ENCODE assay signal across 12 cellular contexts in genomic region chr18:9736942-9737813, GRCh38. TPM values are rescaled to one million over a fixed set of nuclear protein-coding genes. Genes with fewer than 3 reads are reported as not detected.
DNase-seq lines count a peak whose midpoint lies in the region; ATAC-seq, FAIRE-seq and TF ChIP-seq lines count a peak whose summit lies in the region.
"Had no signal": no experiment of that assay in that cellular context is flagged by ENCODE, and none has a peak within 500 bp of the region (broad histone marks: within the 10 kb centered on the region; RNA-seq: fewer than 3 reads in every experiment).

No MANE protein-coding gene starts in this region.

- H3K27me3 Mint-ChIP-seq in stimulated activated naive B cell treated with anti-CD40 and anti-IgM and Interleukin-4, amounts not matched to agents 10 μg/mL and 1 μg/mL and 100 μg/mL, for 72 hours: peaks cover 4 to 5% of the 10 kb centered on the region in 2 donors

- no peak for ATAC-seq in GM21737 (IDR thresholded peaks at IDR 0.05; ENCODE audit: unreplicated experiment)
- ATAC-seq in stimulated activated naive B cell treated with anti-CD40 and anti-IgM and Interleukin-4, amounts not matched to agents 10 μg/mL and 1 μg/mL and 100 μg/mL, for 72 hours (replicated peaks): no peak
- ATAC-seq: effector memory CD8-positive, alpha-beta T cell; WTC11 had no signal

- no peaks in the 10 kb centered on the region for H3K27me3 ChIP-seq in bronchial epithelial cell (ENCODE audit: control insufficient read depth, insufficient read depth, low read length)

- H3K4me3 ChIP-seq in bronchial epithelial cell (ENCODE audit: low read depth, low read length): no peak overlapping the region

- no peak overlapping the region for H3K27ac Mint-ChIP-seq in stimulated activated naive B cell treated with anti-CD40 and anti-IgM and Interleukin-4, amounts not matched to agents 10 μg/mL and 1 μg/mL and 100 μg/mL, for 72 hours
- H3K27ac Mint-ChIP-seq: effector memory CD8-positive, alpha-beta T cell; stimulated activated naive CD8-positive, alpha-beta T cell treated with anti-CD3 and anti-CD28 coated beads, Interleukin-15, Interleukin-2, amounts not matched to agents 100 ng/mL and 50 ng/mL, for 24 hours; WTC11 had no signal

- no peak for TF ChIP-seq CTCF in bronchial epithelial cell (IDR thresholded peaks at IDR 0.05; ENCODE audit: insufficient read depth, low read length, severe bottlenecking)

- no peaks in the 10 kb centered on the region for H3K9me3 Mint-ChIP-seq in stimulated activated naive B cell treated with anti-CD40 and anti-IgM and Interleukin-4, amounts not matched to agents 10 μg/mL and 1 μg/mL and 100 μg/mL, for 72 hours
- H3K9me3 Mint-ChIP-seq: effector memory CD8-positive, alpha-beta T cell; stimulated activated naive CD8-positive, alpha-beta T cell treated with anti-CD3 and anti-CD28 coated beads, Interleukin-15, Interleukin-2, amounts not matched to agents 100 ng/mL and 50 ng/mL, for 24 hours; WTC11 had no signal

- no peak for FAIRE-seq in bronchial epithelial cell (lab: Jason Lieb, UNC)

- H3K36me3 ChIP-seq in bronchial epithelial cell (ENCODE audit: control insufficient read depth, insufficient read depth, low read length): peaks cover 1% of the 10 kb centered on the region

- no peak overlapping the region for H3K4me3 Mint-ChIP-seq in stimulated activated naive B cell treated with anti-CD40 and anti-IgM and Interleukin-4, amounts not matched to agents 10 μg/mL and 1 μg/mL and 100 μg/mL, for 72 hours
- H3K4me3 Mint-ChIP-seq: effector memory CD8-positive, alpha-beta T cell; stimulated activated naive CD8-positive, alpha-beta T cell treated with anti-CD3 and anti-CD28 coated beads, Interleukin-15, Interleukin-2, amounts not matched to agents 100 ng/mL and 50 ng/mL, for 24 hours; WTC11 had no signal

- DNase-seq in HCEC 1CT (peak; percentile 43), NCI-H2227 (lab: John Stamatoyannopoulos, UW; ENCODE audit: unreplicated experiment) (peak; percentile 100), bronchial epithelial cell (ENCODE audit: low read depth) (peak; percentile 77), renal cortical epithelial cell (ENCODE audit: low read depth) (peak; percentile 71), OCI-M2 (lab: John Stamatoyannopoulos, UW; ENCODE audit: unreplicated experiment) (no peak)
- no peak for DNase-seq in stimulated activated naive B cell treated with anti-CD40 and anti-IgM and Interleukin-4, amounts not matched to agents 10 μg/mL and 1 μg/mL and 100 μg/mL, for 72 hours
- DNase-seq in stimulated activated CD4-positive, alpha-beta T cell treated with anti-CD3 and anti-CD28 coated beads, Interleukin-15, amount 100 ng/mL, for 24 hours: no peak
- DNase-seq: activated naive CD4-positive, alpha-beta T cell; effector memory CD8-positive, alpha-beta T cell had no signal

- H3K4me1 Mint-ChIP-seq in stimulated activated naive B cell treated with anti-CD40 and anti-IgM and Interleukin-4, amounts not matched to agents 10 μg/mL and 1 μg/mL and 100 μg/mL, for 72 hours: peaks cover 10 to 19% of the 10 kb centered on the region in 2 donors

- H3K36me3 Mint-ChIP-seq in stimulated activated naive B cell treated with anti-CD40 and anti-IgM and Interleukin-4, amounts not matched to agents 10 μg/mL and 1 μg/mL and 100 μg/mL, for 72 hours: peaks cover 8 to 14% of the 10 kb centered on the region in 2 donors
- H3K36me3 Mint-ChIP-seq: WTC11 had no signal

RNA-seq across cellular contexts. Expression of gene RAB31, which starts 29.1 kb away (rescaled TPM):
- total RNA-seq in bronchial epithelial cell (47.7 and 48.5 TPM in 2 replicates), renal cortical epithelial cell (22.6 and 28.1 TPM in 2 replicates)

Comparison
In these comparisons a context has a peak if more than half of its experiments do, and no peak if none do; other contexts are left out.
1. DNase-seq: peak in HCEC 1CT (single experiment), NCI-H2227 (single experiment), bronchial epithelial cell (single experiment) and renal cortical epithelial cell (single experiment); none in OCI-M2 (single experiment), stimulated activated naive B cell treated with anti-CD40 and anti-IgM and Interleukin-4, amounts not matched to agents 10 μg/mL and 1 μg/mL and 100 μg/mL, for 72 hours (single experiment) and stimulated activated CD4-positive, alpha-beta T cell treated with anti-CD3 and anti-CD28 coated beads, Interleukin-15, amount 100 ng/mL, for 24 hours (single experiment).